ENCODE assay signal across 18 cellular contexts in genomic region chr4:175998782-175999181, GRCh38.
DNase-seq lines count a peak whose midpoint lies in the region; ATAC-seq and TF ChIP-seq lines count a peak whose summit lies in the region.
"Had no signal": no experiment of that assay in that cellular context is flagged by ENCODE, and none has a peak within 500 bp of the region (broad histone marks: within the 10 kb centered on the region; RNA-seq: fewer than 3 reads in every experiment).

No MANE protein-coding gene starts in this region.

- no peaks in the 10 kb centered on the region for H3K79me2 ChIP-seq in OCI-LY7 (ENCODE audit: insufficient read depth, low read depth, low read length)

- H3K4me3 Mint-ChIP-seq in endodermal cell: no peak overlapping the region
- H3K4me3 Mint-ChIP-seq: immature natural killer cell, mesothelial cell of epicardium had no signal

- ATAC-seq in GM18870 (IDR thresholded peaks at IDR 0.05; ENCODE audit: unreplicated experiment): no peak
- no peak for ATAC-seq in left lobe of liver
- ATAC-seq: K562 had no signal

- peaks cover 12% of the 10 kb centered on the region for H3K4me1 Mint-ChIP-seq in endodermal cell

- no peak for TF ChIP-seq CTCF in OCI-LY7 (conservative IDR thresholded peaks at IDR 0.05; ENCODE audit: low read length)
- no peak for TF ChIP-seq CTCF in endodermal cell (conservative IDR thresholded peaks at IDR 0.05)

- no peaks in the 10 kb centered on the region for H3K36me3 ChIP-seq in HAP-1 (replicated peaks)
- no peaks in the 10 kb centered on the region for H3K36me3 ChIP-seq in OCI-LY7 (ENCODE audit: insufficient read depth, low read length)
- no peaks in the 10 kb centered on the region for H3K36me3 ChIP-seq in endodermal cell (ENCODE audit: control insufficient read depth, insufficient read depth, low read length)
- H3K36me3 ChIP-seq: BLaER1 had no signal

- H3K9me3 ChIP-seq in HAP-1 (no peaks in the 10 kb centered on the region), OCI-LY7 (ENCODE audit: low read length) (no peaks in the 10 kb centered on the region), endodermal cell (ENCODE audit: control insufficient read depth, low read length) (no peaks in the 10 kb centered on the region)
- H3K9me3 ChIP-seq: BLaER1 had no signal

- no peak overlapping the region for H3K4me2 ChIP-seq in OCI-LY7 (ENCODE audit: low read length)
- H3K4me2 ChIP-seq: BLaER1 had no signal

- H3K9me3 Mint-ChIP-seq in endodermal cell: no peaks in the 10 kb centered on the region
- H3K9me3 Mint-ChIP-seq: mesothelial cell of epicardium had no signal

- CTCF ChIA-PET in OCI-LY7 (lab: Charles Lee; ENCODE audit: unreplicated experiment): interaction anchor here (0.5 kb wide), 1 partner anchor 26 kb away, joined by 3 read pairs; no protein-coding TSS in a partner anchor

- H3K27me3 ChIP-seq in HAP-1 (ENCODE audit: low read depth) (no peaks in the 10 kb centered on the region), endodermal cell (ENCODE audit: control insufficient read depth, insufficient read depth, low read length, poor library complexity, severe bottlenecking) (peaks cover 13% of the 10 kb centered on the region)

- POLR2A ChIA-PET in OCI-LY7 (lab: Charles Lee): interaction anchor here (0.9 kb wide), 1 partner anchor 16 kb away, joined by 3 read pairs; no protein-coding TSS in a partner anchor

- BruUV-seq in OCI-LY7 (replicated peaks; lab: Mats Ljungman, UMichigan): no TSS peak

- DNase-seq in HAP-1 (ENCODE audit: low spot score in 2 of 2): peak; percentile 80 to 90
- DNase-seq in OCI-LY7 (ENCODE audit: low spot score): peak; percentile 16
- peak; percentile 83 for DNase-seq in endodermal cell
- peak; percentile 12 for DNase-seq in renal cortical epithelial cell (ENCODE audit: low read depth)
- no peak for DNase-seq in kidney glomerular epithelial cell (lab: John Stamatoyannopoulos, UW)
- DNase-seq in left lobe of liver (ENCODE audit: low spot score): no peak
- DNase-seq: activated effector memory CD4-positive, alpha-beta T cell treated with Interleukin-2 at 50 U/mL for 16 hours; effector CD8-positive, alpha-beta T cell; EL; immature natural killer cell; NCI-H1417 treated with DMSO at 0.1 percent for 48 hours; NCI-H446 treated with DMSO at 0.1 percent for 48 hours; nucleus accumbens; SW 1271 had no signal

- H2AFZ ChIP-seq in OCI-LY7 (ENCODE audit: low read length): no peak overlapping the region

- H3K27me3 Mint-ChIP-seq in endodermal cell (ENCODE audit: insufficient read depth): peaks cover 23% of the 10 kb centered on the region

- H3K4me1 ChIP-seq in HAP-1 (peaks cover 64% of the 10 kb centered on the region), OCI-LY7 (ENCODE audit: insufficient read depth, low read length, poor library complexity, severe bottlenecking) (peaks cover 22% of the 10 kb centered on the region), endodermal cell (ENCODE audit: control insufficient read depth, insufficient read depth, low read length) (no peaks in the 10 kb centered on the region)

- no peak overlapping the region for H3K27ac Mint-ChIP-seq in endodermal cell
- H3K27ac Mint-ChIP-seq: immature natural killer cell, mesothelial cell of epicardium had no signal

- in situ Hi-C loops in HAP-1 (cut with MboI; ENCODE audit: low sequenced_read_pairs): no loop called here

- H3K36me3 Mint-ChIP-seq in endodermal cell (ENCODE audit: low read depth): no peaks in the 10 kb centered on the region
- H3K36me3 Mint-ChIP-seq: immature natural killer cell, mesothelial cell of epicardium had no signal

- H3K9ac ChIP-seq in endodermal cell (ENCODE audit: extremely low read depth, low read length, poor library complexity, severe bottlenecking): no peak overlapping the region
- H3K9ac ChIP-seq: BLaER1 had no signal

- no peak overlapping the region for H3K4me3 ChIP-seq in HAP-1
- no peak overlapping the region for H3K4me3 ChIP-seq in OCI-LY7 (ENCODE audit: low read depth, low read length, poor library complexity, severe bottlenecking)
- H3K4me3 ChIP-seq in endodermal cell (ENCODE audit: low read length): no peak overlapping the region
- H3K4me3 ChIP-seq: BLaER1, K562 had no signal

- H4K20me1 ChIP-seq in OCI-LY7 (ENCODE audit: insufficient read depth, low read length): no peaks in the 10 kb centered on the region
- H4K20me1 ChIP-seq: BLaER1 had no signal

- no peaks in the 10 kb centered on the region for H3K9me2 ChIP-seq in OCI-LY7 (ENCODE audit: insufficient read depth, low read length)

- intact Hi-C loops in OCI-LY7 (cut with micrococcal nuclease; ENCODE audit: unreplicated experiment): no loop called here

- H3K27ac ChIP-seq in OCI-LY7 (ENCODE audit: low read depth, low read length, poor library complexity, severe bottlenecking): no peak overlapping the region
- no peak overlapping the region for H3K27ac ChIP-seq in endodermal cell (ENCODE audit: low read depth, low read length)
- H3K27ac ChIP-seq: BLaER1 had no signal

Comparison
In these comparisons a context has a peak if more than half of its experiments do, and no peak if none do; other contexts are left out.
1. DNase-seq: peak in HAP-1 (2 of 2), OCI-LY7 (single experiment), endodermal cell (single experiment) and renal cortical epithelial cell (single experiment); none in kidney glomerular epithelial cell (single experiment) and left lobe of liver (single experiment).